12 cellular contexts compared by ENCODE assay signal in genomic region chr15:56524915-56525314, GRCh38. TPM values are rescaled to one million over a fixed set of nuclear protein-coding genes. Genes with fewer than 3 reads are reported as not detected.
A peak's percentile ranks its signal among the peaks of the same experiment; 100 is the strongest.
DNase-seq lines count a peak whose midpoint lies in the region; ATAC-seq lines count a peak whose summit lies in the region.
"Had no signal": no experiment of that assay in that cellular context is flagged by ENCODE, and none has a peak within 500 bp of the region (broad histone marks: within the 10 kb centered on the region; RNA-seq: fewer than 3 reads in every experiment).

No MANE protein-coding gene starts in this region.

- H3K4me1 ChIP-seq in SJCRH30 = peaks cover 6% of the 10 kb centered on the region; the same call in 1 of the 2 replicates

- H3K27me3 ChIP-seq in SJCRH30 = no peaks in the 10 kb centered on the region

- H3K36me3 ChIP-seq in SJCRH30 = no peaks in the 10 kb centered on the region

- ATAC-seq in GM19467 (IDR thresholded peaks at IDR 0.05; ENCODE audit: unreplicated experiment) = no peak
- ATAC-seq: activated CD8-positive, alpha-beta T cell treated with anti-CD3 and anti-CD28 coated beads for 36 hours; activated T-helper 17 cell treated with anti-CD3 and anti-CD28 coated beads, Interleukin-2, amount 50 U/mL, for 72 hours had no signal

- no peak overlapping the region for H3K4me3 ChIP-seq in SJCRH30

- no peaks in the 10 kb centered on the region for H3K9me3 ChIP-seq in SJCRH30 (replicated peaks)

- no peak overlapping the region for H3K27ac ChIP-seq in SJCRH30

- DNase-seq in AG08396 (ENCODE audit: low spot score) (peak; percentile 36), HK-2 (ENCODE audit: unreplicated experiment) (peak; percentile 2), SJCRH30 (peak; percentile 7 to 40), glomerular visceral epithelial cell (ENCODE audit: extremely low spot score) (peak; percentile 85), T-helper 1 cell (no peak), NCI-H1417 treated with DMSO at 0.1 percent for 48 hours (lab: John Stamatoyannopoulos, UW) (no peak)
- DNase-seq in effector CD8-positive, alpha-beta T cell (lab: John Stamatoyannopoulos, UW) = no peak
- DNase-seq: activated CD8-positive, alpha-beta T cell treated with anti-CD3 and anti-CD28 coated beads for 36 hours; aorta; DMS53 had no signal

RNA-seq across cellular contexts. Expression of gene MNS1, which starts 60.0 kb away (rescaled TPM):
- total RNA-seq in SJCRH30 (2014; rRNA removed; shearing (Covaris generic)) = 8.2 and 10.6 TPM in 2 replicates
- total RNA-seq: activated T-helper 17 cell treated with anti-CD3 and anti-CD28 coated beads, Interleukin-2, amount 50 U/mL, for 72 hours had no signal

Comparison
In these comparisons a context has a peak if more than half of its experiments do, and no peak if none do; other contexts are left out.
1. DNase-seq: peak in AG08396 (single experiment), HK-2 (single experiment), SJCRH30 (2 of 2) and glomerular visceral epithelial cell (single experiment); none in T-helper 1 cell (0 of 5), effector CD8-positive, alpha-beta T cell (single experiment) and NCI-H1417 treated with DMSO at 0.1 percent for 48 hours (single experiment).